In the genomic region with DNA sequence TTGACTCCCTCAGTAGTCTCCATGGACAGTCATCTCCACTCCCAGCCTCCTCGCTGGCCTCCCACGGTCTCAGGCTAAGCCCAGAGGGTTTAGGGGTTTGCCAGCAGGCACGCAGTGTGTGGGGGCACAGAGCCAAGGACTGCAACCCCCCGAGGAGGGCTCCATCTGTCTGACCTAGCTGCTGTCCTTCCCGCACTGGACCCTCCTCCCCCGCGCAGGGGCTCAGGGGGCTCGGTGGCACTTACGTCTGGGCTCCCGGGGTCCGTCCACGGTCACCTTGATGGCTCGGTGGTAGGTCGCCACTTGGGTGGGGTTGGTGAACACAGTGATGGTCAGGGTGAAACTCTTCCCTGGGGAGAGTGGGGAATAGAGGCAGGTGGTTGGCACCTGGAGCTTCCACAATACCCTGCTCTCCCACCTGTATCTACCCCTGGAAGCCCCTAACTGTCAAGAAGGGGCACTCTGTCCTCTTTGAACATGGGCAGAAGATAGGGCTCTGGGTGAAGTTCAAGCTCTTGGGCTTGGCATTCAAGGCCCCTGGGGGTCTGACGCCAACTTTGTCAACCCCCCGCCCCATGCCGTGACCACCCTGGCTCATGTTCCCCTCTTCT, we compare ENCODE assay signal across 25 cellular contexts. TPM values are rescaled to one million over a fixed set of nuclear protein-coding genes. Genes with fewer than 3 reads are reported as not detected.
A peak's percentile ranks its signal among the peaks of the same experiment; 100 is the strongest.
DNase-seq lines count a peak whose midpoint lies in the region; ATAC-seq, FAIRE-seq and TF ChIP-seq lines count a peak whose summit lies in the region.
"Had no signal": no experiment of that assay in that cellular context is flagged by ENCODE, and none has a peak within 500 bp of the region (broad histone marks: within the 10 kb centered on the region; RNA-seq: fewer than 3 reads in every experiment).

No MANE protein-coding gene starts in this region.

- no peak for FAIRE-seq in RCC 7860 (lab: Jason Lieb, UNC)

- ATAC-seq in activated T-cell treated with anti-CD3 and anti-CD28 coated beads, Interleukin-2, amount 50 U/mL, for 72 hours (replicated peaks in 1 of 2) = no peak
- no peak for ATAC-seq in activated naive CD8-positive, alpha-beta T cell treated with anti-CD3 and anti-CD28 coated beads, Interleukin-2, amount 10 ng/mL, durations not matched to agents 7 days and 5 days (ENCODE audit: low read depth)
- no peak for ATAC-seq in natural killer cell treated with Interleukin-12 subunit alpha and Interleukin-12 subunit beta and Interleukin-15 and Interleukin-18, amount 100 ng/mL, for 72 hours
- no peak for ATAC-seq in GM21381 (IDR thresholded peaks at IDR 0.05; ENCODE audit: unreplicated experiment)
- no peak for ATAC-seq in HG03135 (IDR thresholded peaks at IDR 0.05; ENCODE audit: unreplicated experiment)
- ATAC-seq: Panc1 had no signal

- H3K9me3 Mint-ChIP-seq in activated T-cell treated with anti-CD3 and anti-CD28 coated beads, Interleukin-2, amount 50 U/mL, for 72 hours = no peaks in the 10 kb centered on the region
- H3K9me3 Mint-ChIP-seq in activated naive CD8-positive, alpha-beta T cell treated with anti-CD3 and anti-CD28 coated beads, Interleukin-2, amount 10 ng/mL, durations not matched to agents 7 days and 5 days = no peaks in the 10 kb centered on the region
- no peaks in the 10 kb centered on the region for H3K9me3 Mint-ChIP-seq in natural killer cell treated with Interleukin-12 subunit alpha and Interleukin-12 subunit beta and Interleukin-15 and Interleukin-18, amount 100 ng/mL, for 72 hours

- peaks cover 17 to 39% of the 10 kb centered on the region in 2 donors for H3K36me3 Mint-ChIP-seq in activated T-cell treated with anti-CD3 and anti-CD28 coated beads, Interleukin-2, amount 50 U/mL, for 72 hours (ENCODE audit: insufficient read depth in 2 of 2)
- H3K36me3 Mint-ChIP-seq in activated naive CD8-positive, alpha-beta T cell treated with anti-CD3 and anti-CD28 coated beads, Interleukin-2, amount 10 ng/mL, durations not matched to agents 7 days and 5 days = peaks cover 40% of the 10 kb centered on the region
- peaks cover 38% of the 10 kb centered on the region for H3K36me3 Mint-ChIP-seq in natural killer cell treated with Interleukin-12 subunit alpha and Interleukin-12 subunit beta and Interleukin-15 and Interleukin-18, amount 100 ng/mL, for 72 hours

- H3K27ac ChIP-seq in HEK293 (ENCODE audit: extremely low read depth, low read depth, low read length) = no peak overlapping the region
- H3K27ac ChIP-seq: epithelial cell of prostate, SJCRH30, thoracic aorta had no signal

- no peaks in the 10 kb centered on the region for H3K4me1 ChIP-seq in HEK293 (ENCODE audit: control insufficient read depth, insufficient read depth, low read length)
- H3K4me1 ChIP-seq: HAP-1 had no signal

- peak overlapping the region in 1 of 2 donors; percentile 20 for H3K4me3 Mint-ChIP-seq in activated T-cell treated with anti-CD3 and anti-CD28 coated beads, Interleukin-2, amount 50 U/mL, for 72 hours
- H3K4me3 Mint-ChIP-seq in activated naive CD8-positive, alpha-beta T cell treated with anti-CD3 and anti-CD28 coated beads, Interleukin-2, amount 10 ng/mL, durations not matched to agents 7 days and 5 days = no peak overlapping the region
- peak overlapping the region; percentile 60 for H3K4me3 Mint-ChIP-seq in natural killer cell treated with Interleukin-12 subunit alpha and Interleukin-12 subunit beta and Interleukin-15 and Interleukin-18, amount 100 ng/mL, for 72 hours

- no peaks in the 10 kb centered on the region for H3K9me3 ChIP-seq in HEK293 (ENCODE audit: control insufficient read depth, insufficient read depth, low read depth, low read length)
- H3K9me3 ChIP-seq: HAP-1, SJCRH30, thoracic aorta had no signal

- POLR2A ChIA-PET in HEK293 (lab: Yijun Ruan, JAX) = no interaction called here
- POLR2A ChIA-PET in activated naive CD8-positive, alpha-beta T cell treated with anti-CD3 and anti-CD28 coated beads, Interleukin-2, amount 10 ng/mL, durations not matched to agents 7 days and 5 days (lab: Charles Lee) = no interaction called here

- peak overlapping the region; percentile 100 for H3K27ac Mint-ChIP-seq in activated T-cell treated with anti-CD3 and anti-CD28 coated beads, Interleukin-2, amount 50 U/mL, for 72 hours
- H3K27ac Mint-ChIP-seq in activated naive CD8-positive, alpha-beta T cell treated with anti-CD3 and anti-CD28 coated beads, Interleukin-2, amount 10 ng/mL, durations not matched to agents 7 days and 5 days = peak overlapping the region; percentile 56
- peak overlapping the region; percentile 79 to 97 for H3K27ac Mint-ChIP-seq in natural killer cell treated with Interleukin-12 subunit alpha and Interleukin-12 subunit beta and Interleukin-15 and Interleukin-18, amount 100 ng/mL, for 72 hours

- CTCF ChIA-PET in HEK293 (lab: Yijun Ruan, JAX) = interaction anchor here (0.6 kb wide), 1 partner anchor 8 kb away, joined by 3 read pairs; no protein-coding TSS in a partner anchor

- peaks cover 72% of the 10 kb centered on the region for H3K4me1 Mint-ChIP-seq in activated T-cell treated with anti-CD3 and anti-CD28 coated beads, Interleukin-2, amount 50 U/mL, for 72 hours (ENCODE audit: low read depth)
- peaks cover 62% of the 10 kb centered on the region for H3K4me1 Mint-ChIP-seq in activated naive CD8-positive, alpha-beta T cell treated with anti-CD3 and anti-CD28 coated beads, Interleukin-2, amount 10 ng/mL, durations not matched to agents 7 days and 5 days
- peaks cover 77 to 83% of the 10 kb centered on the region in 2 donors for H3K4me1 Mint-ChIP-seq in natural killer cell treated with Interleukin-12 subunit alpha and Interleukin-12 subunit beta and Interleukin-15 and Interleukin-18, amount 100 ng/mL, for 72 hours (ENCODE audit: low read depth in 2 of 2)

- no peak overlapping the region for H3K4me3 ChIP-seq in HEK293 (ENCODE audit: low read depth, low read length)
- H3K4me3 ChIP-seq: HAP-1, lung, SJCRH30, skin epidermis had no signal

- H3K27me3 Mint-ChIP-seq in activated T-cell treated with anti-CD3 and anti-CD28 coated beads, Interleukin-2, amount 50 U/mL, for 72 hours (ENCODE audit: low read depth) = no peaks in the 10 kb centered on the region
- no peaks in the 10 kb centered on the region for H3K27me3 Mint-ChIP-seq in activated naive CD8-positive, alpha-beta T cell treated with anti-CD3 and anti-CD28 coated beads, Interleukin-2, amount 10 ng/mL, durations not matched to agents 7 days and 5 days
- H3K27me3 Mint-ChIP-seq in natural killer cell treated with Interleukin-12 subunit alpha and Interleukin-12 subunit beta and Interleukin-15 and Interleukin-18, amount 100 ng/mL, for 72 hours = no peaks in the 10 kb centered on the region

- DNase-seq in activated T-cell treated with anti-CD3 and anti-CD28 coated beads, Interleukin-2, amount 50 U/mL, for 72 hours = no peak
- no peak for DNase-seq in activated T-cell treated with anti-CD3 and anti-CD28 coated beads, Interleukin-2, amount 50 U/mL, for 48 hours
- DNase-seq in activated naive CD8-positive, alpha-beta T cell treated with anti-CD3 and anti-CD28 coated beads, Interleukin-2, amount 10 ng/mL, durations not matched to agents 7 days and 5 days = no peak
- DNase-seq in natural killer cell treated with Interleukin-12 subunit alpha and Interleukin-12 subunit beta and Interleukin-15 and Interleukin-18, amount 100 ng/mL, for 72 hours (ENCODE audit: low spot score) = no peak
- DNase-seq in RCC 7860 (ENCODE audit: low spot score) = no peak
- DNase-seq: Calu3; cerebellar nuclear complex; head of caudate nucleus; IMR-90; NCI-H1048; NCI-H187 treated with DMSO at 0.1 percent for 48 hours; NCI-H526; nucleus accumbens; SJCRH30; stimulated activated CD4-positive, alpha-beta T cell treated with anti-CD3 and anti-CD28 coated beads, Interleukin-1b, Interleukin-23, amount 100 ng/mL, for 48 hours; T-helper 1 cell had no signal

- no peak for TF ChIP-seq CTCF in HEK293 (tag by site-specific recombination; IDR thresholded peaks at IDR 0.05)

- peaks cover 0 to 6% of the 10 kb centered on the region in 2 experiments; a peak in 1 of 3 replicates for H3K36me3 ChIP-seq in HEK293 (ENCODE audit: control insufficient read depth in 2 of 2, insufficient read depth in 1 of 2, low read length in 2 of 2)
- H3K36me3 ChIP-seq: SJCRH30, thoracic aorta had no signal

TF ChIP-seq in HEK293, 187 proteins besides CTCF, POLR2A, EP300 and RAD21:
- TF ChIP-seq ZFHX2 (tag by site-specific recombination; conservative IDR thresholded peaks at IDR 0.05) (peak; percentile 29; the same call in 1 of the 2 replicates), ZNF654 (tag by site-specific recombination; IDR thresholded peaks at IDR 0.05; ENCODE audit: low read depth) (no peak), GLI4 (tag by site-specific recombination; IDR thresholded peaks at IDR 0.05) (0 out of 2 replicates have a peak, but pooled peaks have one; percentile 69)
TF ChIP-seq in HEK293: peak in this region for 2.

RNA-seq across cellular contexts. Expression of gene RUNX3, which starts 11.0 kb away (rescaled TPM):
- total RNA-seq in activated T-cell treated with anti-CD3 and anti-CD28 coated beads, Interleukin-2, amount 50 U/mL, for 72 hours = 100 to 1,000 TPM; 254 to 298 TPM
- total RNA-seq in activated naive CD8-positive, alpha-beta T cell treated with anti-CD3 and anti-CD28 coated beads, Interleukin-2, amount 10 ng/mL, durations not matched to agents 7 days and 5 days = 100 to 1,000 TPM; 172 TPM
- total RNA-seq in natural killer cell treated with Interleukin-12 subunit alpha and Interleukin-12 subunit beta and Interleukin-15 and Interleukin-18, amount 100 ng/mL, for 72 hours = 100 to 1,000 TPM; 177 to 186 TPM
- total RNA-seq: IMR-90 had no signal
